1 cellular context compared by ENCODE assay signal in the genomic region with DNA sequence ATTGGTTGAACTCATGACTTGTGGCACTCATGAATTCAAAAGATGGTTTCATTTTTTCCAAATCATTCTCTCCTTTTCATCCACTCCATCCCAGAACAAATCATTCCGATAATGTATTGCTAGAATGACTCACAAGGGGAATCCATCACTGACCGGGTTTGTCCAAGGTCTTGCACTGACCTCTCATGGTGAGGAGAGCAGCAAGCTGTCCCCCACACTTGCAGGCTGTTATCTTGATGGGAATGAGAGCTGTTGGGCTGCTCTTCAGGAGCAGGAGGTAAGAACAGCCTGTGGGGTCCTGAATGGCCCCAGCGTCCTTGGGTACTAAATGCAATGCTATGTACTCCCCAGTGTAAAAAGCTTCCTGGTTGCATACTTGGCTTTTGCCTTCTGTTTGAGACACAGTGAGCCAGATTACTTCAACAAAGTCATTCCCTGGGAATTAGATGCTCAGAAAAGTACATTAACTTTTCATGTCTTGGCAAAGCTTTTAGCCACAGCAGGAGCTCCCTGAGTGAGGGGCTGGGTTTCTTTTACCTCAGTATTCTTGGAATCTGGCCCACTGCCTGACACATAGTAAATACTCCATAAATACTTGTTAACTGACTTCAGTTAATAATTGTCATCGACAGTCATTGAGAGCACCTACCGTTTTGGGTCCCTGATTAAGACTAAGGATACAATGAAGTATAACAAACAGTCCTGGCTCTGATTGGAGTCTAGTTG.
TF ChIP-seq lines count a peak whose summit lies in the region.

No MANE protein-coding gene starts in this region.

TF ChIP-seq in HepG2, 621 proteins besides CTCF, POLR2A, EP300 and RAD21 (continued from another document and continues in another):
- TF ChIP-seq, protein P1, sequence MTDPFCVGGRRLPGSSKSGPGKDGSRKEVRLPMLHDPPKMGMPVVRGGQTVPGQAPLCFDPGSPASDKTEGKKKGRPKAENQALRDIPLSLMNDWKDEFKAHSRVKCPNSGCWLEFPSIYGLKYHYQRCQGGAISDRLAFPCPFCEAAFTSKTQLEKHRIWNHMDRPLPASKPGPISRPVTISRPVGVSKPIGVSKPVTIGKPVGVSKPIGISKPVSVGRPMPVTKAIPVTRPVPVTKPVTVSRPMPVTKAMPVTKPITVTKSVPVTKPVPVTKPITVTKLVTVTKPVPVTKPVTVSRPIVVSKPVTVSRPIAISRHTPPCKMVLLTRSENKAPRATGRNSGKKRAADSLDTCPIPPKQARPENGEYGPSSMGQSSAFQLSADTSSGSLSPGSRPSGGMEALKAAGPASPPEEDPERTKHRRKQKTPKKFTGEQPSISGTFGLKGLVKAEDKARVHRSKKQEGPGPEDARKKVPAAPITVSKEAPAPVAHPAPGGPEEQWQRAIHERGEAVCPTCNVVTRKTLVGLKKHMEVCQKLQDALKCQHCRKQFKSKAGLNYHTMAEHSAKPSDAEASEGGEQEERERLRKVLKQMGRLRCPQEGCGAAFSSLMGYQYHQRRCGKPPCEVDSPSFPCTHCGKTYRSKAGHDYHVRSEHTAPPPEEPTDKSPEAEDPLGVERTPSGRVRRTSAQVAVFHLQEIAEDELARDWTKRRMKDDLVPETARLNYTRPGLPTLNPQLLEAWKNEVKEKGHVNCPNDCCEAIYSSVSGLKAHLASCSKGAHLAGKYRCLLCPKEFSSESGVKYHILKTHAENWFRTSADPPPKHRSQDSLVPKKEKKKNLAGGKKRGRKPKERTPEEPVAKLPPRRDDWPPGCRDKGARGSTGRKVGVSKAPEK (CRISPR knock-in tag; IDR thresholded peaks at IDR 0.05; ENCODE audit: borderline replicate concordance) = no peak
- 0 out of 2 replicates have a peak, but pooled peaks have one; percentile 45 for TF ChIP-seq TGIF2 (CRISPR knock-in tag; IDR thresholded peaks at IDR 0.05)
- no peak for TF ChIP-seq RFX3 (CRISPR knock-in tag; IDR thresholded peaks at IDR 0.05)
- TF ChIP-seq, protein P2, sequence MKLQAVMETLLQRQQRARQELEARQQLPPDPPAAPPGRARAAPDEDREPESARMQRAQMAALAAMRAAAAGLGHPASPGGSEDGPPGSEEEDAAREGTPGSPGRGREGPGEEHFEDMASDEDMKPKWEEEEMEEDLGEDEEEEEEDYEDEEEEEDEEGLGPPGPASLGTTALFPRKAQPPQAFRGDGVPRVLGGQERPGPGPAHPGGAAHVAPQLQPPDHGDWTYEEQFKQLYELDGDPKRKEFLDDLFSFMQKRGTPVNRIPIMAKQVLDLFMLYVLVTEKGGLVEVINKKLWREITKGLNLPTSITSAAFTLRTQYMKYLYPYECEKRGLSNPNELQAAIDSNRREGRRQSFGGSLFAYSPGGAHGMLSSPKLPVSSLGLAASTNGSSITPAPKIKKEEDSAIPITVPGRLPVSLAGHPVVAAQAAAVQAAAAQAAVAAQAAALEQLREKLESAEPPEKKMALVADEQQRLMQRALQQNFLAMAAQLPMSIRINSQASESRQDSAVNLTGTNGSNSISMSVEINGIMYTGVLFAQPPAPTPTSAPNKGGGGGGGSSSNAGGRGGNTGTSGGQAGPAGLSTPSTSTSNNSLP (IDR thresholded peaks at IDR 0.05; ENCODE audit: low read depth, low read length) = 0 out of 2 replicates have a peak, but pooled peaks have one; percentile 32
- TF ChIP-seq, protein P3, sequence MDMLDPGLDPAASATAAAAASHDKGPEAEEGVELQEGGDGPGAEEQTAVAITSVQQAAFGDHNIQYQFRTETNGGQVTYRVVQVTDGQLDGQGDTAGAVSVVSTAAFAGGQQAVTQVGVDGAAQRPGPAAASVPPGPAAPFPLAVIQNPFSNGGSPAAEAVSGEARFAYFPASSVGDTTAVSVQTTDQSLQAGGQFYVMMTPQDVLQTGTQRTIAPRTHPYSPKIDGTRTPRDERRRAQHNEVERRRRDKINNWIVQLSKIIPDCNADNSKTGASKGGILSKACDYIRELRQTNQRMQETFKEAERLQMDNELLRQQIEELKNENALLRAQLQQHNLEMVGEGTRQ (IDR thresholded peaks at IDR 0.05; ENCODE audit: low read depth, low read length) = no peak
- TF ChIP-seq, protein P3 (CRISPR knock-in tag; IDR thresholded peaks at IDR 0.05; ENCODE audit: borderline replicate concordance) = no peak
- TF ChIP-seq, protein P4, sequence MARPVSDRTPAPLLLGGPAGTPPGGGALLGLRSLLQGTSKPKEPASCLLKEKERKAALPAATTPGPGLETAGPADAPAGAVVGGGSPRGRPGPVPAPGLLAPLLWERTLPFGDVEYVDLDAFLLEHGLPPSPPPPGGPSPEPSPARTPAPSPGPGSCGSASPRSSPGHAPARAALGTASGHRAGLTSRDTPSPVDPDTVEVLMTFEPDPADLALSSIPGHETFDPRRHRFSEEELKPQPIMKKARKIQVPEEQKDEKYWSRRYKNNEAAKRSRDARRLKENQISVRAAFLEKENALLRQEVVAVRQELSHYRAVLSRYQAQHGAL (CRISPR knock-in tag; IDR thresholded peaks at IDR 0.05; ENCODE audit: not compliant biosample characterization) = no peak
- no peak for TF ChIP-seq HOXD1 (CRISPR knock-in tag; IDR thresholded peaks at IDR 0.05)
- TF ChIP-seq ZNF776 (CRISPR knock-in tag; IDR thresholded peaks at IDR 0.05) = no peak
- TF ChIP-seq HDAC2 (CRISPR knock-in tag; IDR thresholded peaks at IDR 0.05) = peak; percentile 32; the same call in 1 of the 2 replicates
- TF ChIP-seq CENPX (CRISPR knock-in tag; IDR thresholded peaks at IDR 0.05) = no peak
- no peak for TF ChIP-seq ELF4 (CRISPR knock-in tag; IDR thresholded peaks at IDR 0.05; ENCODE audit: borderline replicate concordance)
- no peak for TF ChIP-seq ZNF782 (CRISPR knock-in tag; IDR thresholded peaks at IDR 0.05; ENCODE audit: borderline replicate concordance)
- TF ChIP-seq NFIB (CRISPR knock-in tag; IDR thresholded peaks at IDR 0.05; ENCODE audit: borderline replicate concordance) = no peak
- TF ChIP-seq JUND (CRISPR knock-in tag; IDR thresholded peaks at IDR 0.05) = peak; percentile 67; the same call in 1 of the 2 replicates
- TF ChIP-seq, protein P5, sequence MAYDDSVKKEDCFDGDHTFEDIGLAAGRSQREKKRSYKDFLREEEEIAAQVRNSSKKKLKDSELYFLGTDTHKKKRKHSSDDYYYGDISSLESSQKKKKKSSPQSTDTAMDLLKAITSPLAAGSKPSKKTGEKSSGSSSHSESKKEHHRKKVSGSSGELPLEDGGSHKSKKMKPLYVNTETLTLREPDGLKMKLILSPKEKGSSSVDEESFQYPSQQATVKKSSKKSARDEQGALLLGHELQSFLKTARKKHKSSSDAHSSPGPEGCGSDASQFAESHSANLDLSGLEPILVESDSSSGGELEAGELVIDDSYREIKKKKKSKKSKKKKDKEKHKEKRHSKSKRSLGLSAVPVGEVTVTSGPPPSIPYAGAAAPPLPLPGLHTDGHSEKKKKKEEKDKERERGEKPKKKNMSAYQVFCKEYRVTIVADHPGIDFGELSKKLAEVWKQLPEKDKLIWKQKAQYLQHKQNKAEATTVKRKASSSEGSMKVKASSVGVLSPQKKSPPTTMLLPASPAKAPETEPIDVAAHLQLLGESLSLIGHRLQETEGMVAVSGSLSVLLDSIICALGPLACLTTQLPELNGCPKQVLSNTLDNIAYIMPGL (CRISPR knock-in tag; IDR thresholded peaks at IDR 0.05; ENCODE audit: borderline replicate concordance in 1 of 2, low read depth in 1 of 2) = peak in 1 of 2 experiments; percentile 49; a peak in 1 of 4 replicates
- TF ChIP-seq ZNF598 (CRISPR knock-in tag; IDR thresholded peaks at IDR 0.05; ENCODE audit: borderline replicate concordance) = peak; percentile 19; the same call in 1 of the 2 replicates
- TF ChIP-seq NR2F6 (IDR thresholded peaks at IDR 0.05) = peak; percentile 11; the same call in 1 of the 2 replicates
- no peak for TF ChIP-seq NR2F6 (CRISPR knock-in tag; IDR thresholded peaks at IDR 0.05)
- TF ChIP-seq TSC22D2 (CRISPR knock-in tag; IDR thresholded peaks at IDR 0.05; ENCODE audit: borderline replicate concordance) = no peak
- no peak for TF ChIP-seq ZNF350 (CRISPR knock-in tag; IDR thresholded peaks at IDR 0.05; ENCODE audit: borderline replicate concordance, low read depth)
- TF ChIP-seq GATA4 (IDR thresholded peaks at IDR 0.05; ENCODE audit: borderline replicate concordance, low read depth) = no peak
- no peak for TF ChIP-seq SYNCRIP (IDR thresholded peaks at IDR 0.05; ENCODE audit: insufficient read depth, low read depth, low read length)
- no peak for TF ChIP-seq KLF16 (CRISPR knock-in tag; IDR thresholded peaks at IDR 0.05)
- TF ChIP-seq KDM5A (IDR thresholded peaks at IDR 0.05; ENCODE audit: borderline replicate concordance, low read length) = no peak
- no peak for TF ChIP-seq FOXO1 (CRISPR knock-in tag; IDR thresholded peaks at IDR 0.05)
- TF ChIP-seq, protein P6, sequence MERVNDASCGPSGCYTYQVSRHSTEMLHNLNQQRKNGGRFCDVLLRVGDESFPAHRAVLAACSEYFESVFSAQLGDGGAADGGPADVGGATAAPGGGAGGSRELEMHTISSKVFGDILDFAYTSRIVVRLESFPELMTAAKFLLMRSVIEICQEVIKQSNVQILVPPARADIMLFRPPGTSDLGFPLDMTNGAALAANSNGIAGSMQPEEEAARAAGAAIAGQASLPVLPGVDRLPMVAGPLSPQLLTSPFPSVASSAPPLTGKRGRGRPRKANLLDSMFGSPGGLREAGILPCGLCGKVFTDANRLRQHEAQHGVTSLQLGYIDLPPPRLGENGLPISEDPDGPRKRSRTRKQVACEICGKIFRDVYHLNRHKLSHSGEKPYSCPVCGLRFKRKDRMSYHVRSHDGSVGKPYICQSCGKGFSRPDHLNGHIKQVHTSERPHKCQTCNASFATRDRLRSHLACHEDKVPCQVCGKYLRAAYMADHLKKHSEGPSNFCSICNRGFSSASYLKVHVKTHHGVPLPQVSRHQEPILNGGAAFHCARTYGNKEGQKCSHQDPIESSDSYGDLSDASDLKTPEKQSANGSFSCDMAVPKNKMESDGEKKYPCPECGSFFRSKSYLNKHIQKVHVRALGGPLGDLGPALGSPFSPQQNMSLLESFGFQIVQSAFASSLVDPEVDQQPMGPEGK (CRISPR knock-in tag; IDR thresholded peaks at IDR 0.05) = 0 out of 2 replicates have a peak, but pooled peaks have one; percentile 19
- TF ChIP-seq, protein P7, sequence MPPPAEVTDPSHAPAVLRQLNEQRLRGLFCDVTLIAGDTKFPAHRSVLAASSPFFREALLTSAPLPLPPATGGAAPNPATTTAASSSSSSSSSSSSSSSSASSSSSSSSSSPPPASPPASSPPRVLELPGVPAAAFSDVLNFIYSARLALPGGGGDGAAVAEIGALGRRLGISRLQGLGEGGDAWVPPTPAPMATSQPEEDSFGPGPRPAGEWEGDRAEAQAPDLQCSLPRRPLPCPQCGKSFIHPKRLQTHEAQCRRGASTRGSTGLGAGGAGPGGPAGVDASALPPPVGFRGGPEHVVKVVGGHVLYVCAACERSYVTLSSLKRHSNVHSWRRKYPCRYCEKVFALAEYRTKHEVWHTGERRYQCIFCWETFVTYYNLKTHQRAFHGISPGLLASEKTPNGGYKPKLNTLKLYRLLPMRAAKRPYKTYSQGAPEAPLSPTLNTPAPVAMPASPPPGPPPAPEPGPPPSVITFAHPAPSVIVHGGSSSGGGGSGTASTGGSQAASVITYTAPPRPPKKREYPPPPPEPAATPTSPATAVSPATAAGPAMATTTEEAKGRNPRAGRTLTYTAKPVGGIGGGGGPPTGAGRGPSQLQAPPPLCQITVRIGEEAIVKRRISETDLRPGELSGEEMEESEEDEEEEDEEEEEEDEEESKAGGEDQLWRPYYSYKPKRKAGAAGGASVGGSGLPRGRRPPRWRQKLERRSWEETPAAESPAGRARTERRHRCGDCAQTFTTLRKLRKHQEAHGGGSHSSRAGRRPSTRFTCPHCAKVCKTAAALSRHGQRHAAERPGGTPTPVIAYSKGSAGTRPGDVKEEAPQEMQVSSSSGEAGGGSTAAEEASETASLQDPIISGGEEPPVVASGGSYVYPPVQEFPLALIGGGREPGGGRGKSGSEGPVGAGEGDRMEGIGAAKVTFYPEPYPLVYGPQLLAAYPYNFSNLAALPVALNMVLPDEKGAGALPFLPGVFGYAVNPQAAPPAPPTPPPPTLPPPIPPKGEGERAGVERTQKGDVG (CRISPR knock-in tag; IDR thresholded peaks at IDR 0.05; ENCODE audit: borderline replicate concordance) = no peak
- no peak for TF ChIP-seq ZNF775 (CRISPR knock-in tag; IDR thresholded peaks at IDR 0.05; ENCODE audit: borderline replicate concordance)
- TF ChIP-seq, protein P8, sequence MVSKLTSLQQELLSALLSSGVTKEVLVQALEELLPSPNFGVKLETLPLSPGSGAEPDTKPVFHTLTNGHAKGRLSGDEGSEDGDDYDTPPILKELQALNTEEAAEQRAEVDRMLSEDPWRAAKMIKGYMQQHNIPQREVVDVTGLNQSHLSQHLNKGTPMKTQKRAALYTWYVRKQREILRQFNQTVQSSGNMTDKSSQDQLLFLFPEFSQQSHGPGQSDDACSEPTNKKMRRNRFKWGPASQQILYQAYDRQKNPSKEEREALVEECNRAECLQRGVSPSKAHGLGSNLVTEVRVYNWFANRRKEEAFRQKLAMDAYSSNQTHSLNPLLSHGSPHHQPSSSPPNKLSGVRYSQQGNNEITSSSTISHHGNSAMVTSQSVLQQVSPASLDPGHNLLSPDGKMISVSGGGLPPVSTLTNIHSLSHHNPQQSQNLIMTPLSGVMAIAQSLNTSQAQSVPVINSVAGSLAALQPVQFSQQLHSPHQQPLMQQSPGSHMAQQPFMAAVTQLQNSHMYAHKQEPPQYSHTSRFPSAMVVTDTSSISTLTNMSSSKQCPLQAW (CRISPR knock-in tag; IDR thresholded peaks at IDR 0.05) = no peak
- TF ChIP-seq, protein P9, sequence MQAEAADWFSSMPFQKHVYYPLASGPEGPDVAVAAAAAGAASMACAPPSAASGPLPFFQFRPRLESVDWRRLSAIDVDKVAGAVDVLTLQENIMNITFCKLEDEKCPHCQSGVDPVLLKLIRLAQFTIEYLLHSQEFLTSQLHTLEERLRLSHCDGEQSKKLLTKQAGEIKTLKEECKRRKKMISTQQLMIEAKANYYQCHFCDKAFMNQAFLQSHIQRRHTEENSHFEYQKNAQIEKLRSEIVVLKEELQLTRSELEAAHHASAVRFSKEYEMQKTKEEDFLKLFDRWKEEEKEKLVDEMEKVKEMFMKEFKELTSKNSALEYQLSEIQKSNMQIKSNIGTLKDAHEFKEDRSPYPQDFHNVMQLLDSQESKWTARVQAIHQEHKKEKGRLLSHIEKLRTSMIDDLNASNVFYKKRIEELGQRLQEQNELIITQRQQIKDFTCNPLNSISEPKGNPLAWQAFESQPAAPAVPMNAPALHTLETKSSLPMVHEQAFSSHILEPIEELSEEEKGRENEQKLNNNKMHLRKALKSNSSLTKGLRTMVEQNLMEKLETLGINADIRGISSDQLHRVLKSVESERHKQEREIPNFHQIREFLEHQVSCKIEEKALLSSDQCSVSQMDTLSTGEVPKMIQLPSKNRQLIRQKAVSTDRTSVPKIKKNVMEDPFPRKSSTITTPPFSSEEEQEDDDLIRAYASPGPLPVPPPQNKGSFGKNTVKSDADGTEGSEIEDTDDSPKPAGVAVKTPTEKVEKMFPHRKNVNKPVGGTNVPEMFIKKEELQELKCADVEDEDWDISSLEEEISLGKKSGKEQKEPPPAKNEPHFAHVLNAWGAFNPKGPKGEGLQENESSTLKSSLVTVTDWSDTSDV (CRISPR knock-in tag; IDR thresholded peaks at IDR 0.05) = no peak
